In genomic region chr1:28439320-28439719, GRCh38 we compare ENCODE assay signal across 16 cellular contexts.
DNase-seq lines count a peak whose midpoint lies in the region; ATAC-seq and TF ChIP-seq lines count a peak whose summit lies in the region.
"Had no signal": no experiment of that assay in that cellular context is flagged by ENCODE, and none has a peak within 500 bp of the region (broad histone marks: within the 10 kb centered on the region; RNA-seq: fewer than 3 reads in every experiment).

No MANE protein-coding gene starts in this region.

- H3K27ac Mint-ChIP-seq in activated naive CD4-positive, alpha-beta T cell treated with anti-CD3 and anti-CD28 coated beads, Interleukin-2, amount 50 U/mL, for 72 hours: no peak overlapping the region
- H3K27ac Mint-ChIP-seq in natural killer cell treated with Interleukin-12 subunit alpha and Interleukin-12 subunit beta and Interleukin-15 and Interleukin-18, amount 100 ng/mL, for 72 hours: no peak overlapping the region
- H3K27ac Mint-ChIP-seq: memory B cell had no signal

- peaks cover 30% of the 10 kb centered on the region for H3K4me1 ChIP-seq in RWPE2 (ENCODE audit: insufficient read depth, poor library complexity, severe bottlenecking)
- peaks cover 16 to 27% (median 25%) of the 10 kb centered on the region in 4 donors for H3K4me1 ChIP-seq in esophagus muscularis mucosa
- H3K4me1 ChIP-seq in smooth muscle cell (ENCODE audit: low read depth): peaks cover 18% of the 10 kb centered on the region

- H3K4me1 Mint-ChIP-seq in natural killer cell treated with Interleukin-12 subunit alpha and Interleukin-12 subunit beta and Interleukin-15 and Interleukin-18, amount 100 ng/mL, for 72 hours (ENCODE audit: low read depth in 2 of 2): peaks cover 10% of the 10 kb centered on the region in 2 donors

- H4K20me1 ChIP-seq in smooth muscle cell (ENCODE audit: low read depth): peaks cover 38% of the 10 kb centered on the region

- no peaks in the 10 kb centered on the region for H3K27me3 Mint-ChIP-seq in natural killer cell treated with Interleukin-12 subunit alpha and Interleukin-12 subunit beta and Interleukin-15 and Interleukin-18, amount 100 ng/mL, for 72 hours
- H3K27me3 Mint-ChIP-seq: CD8-positive, alpha-beta memory T cell; memory B cell had no signal

- peaks cover 27% of the 10 kb centered on the region for H3K79me2 ChIP-seq in smooth muscle cell (ENCODE audit: low read depth)

- intact Hi-C loops in esophagus muscularis mucosa (cut with DNase I): no loop called here

- peak overlapping the region; percentile 89 for H3K27ac ChIP-seq in RWPE2 (ENCODE audit: poor library complexity, severe bottlenecking)
- peak overlapping the region in 2 of 4 donors; percentile 69 to 81 for H3K27ac ChIP-seq in esophagus muscularis mucosa (replicated peaks in 1 of 4)
- peak overlapping the region; percentile 91 for H3K27ac ChIP-seq in smooth muscle cell (ENCODE audit: low read depth)

- H3K36me3 Mint-ChIP-seq in activated naive CD4-positive, alpha-beta T cell treated with anti-CD3 and anti-CD28 coated beads, Interleukin-2, amount 50 U/mL, for 72 hours: no peaks in the 10 kb centered on the region
- no peaks in the 10 kb centered on the region for H3K36me3 Mint-ChIP-seq in natural killer cell treated with Interleukin-12 subunit alpha and Interleukin-12 subunit beta and Interleukin-15 and Interleukin-18, amount 100 ng/mL, for 72 hours

- H3K4me3 ChIP-seq in RWPE2 (ENCODE audit: severe bottlenecking) (no peak overlapping the region), esophagus muscularis mucosa (peak overlapping the region in 3 of 4 donors; percentile 40 to 50 (median 45)), smooth muscle cell (no peak overlapping the region)

- H3K9ac ChIP-seq in smooth muscle cell (ENCODE audit: low read depth): peak overlapping the region; percentile 67

- peaks cover 21% of the 10 kb centered on the region for H3F3A ChIP-seq in smooth muscle cell (ENCODE audit: low read depth)

- DNase-seq in activated naive CD4-positive, alpha-beta T cell treated with anti-CD3 and anti-CD28 coated beads, Interleukin-2, amount 50 U/mL, for 72 hours (ENCODE audit: low spot score in 2 of 2): no peak
- no peak for DNase-seq in activated naive CD4-positive, alpha-beta T cell (lab: John Stamatoyannopoulos, UW)
- DNase-seq in RWPE2 (ENCODE audit: low spot score) (no peak), esophagus muscularis mucosa (ENCODE audit: extremely low spot score) (no peak), smooth muscle cell (lab: John Stamatoyannopoulos, UW; ENCODE audit: unreplicated experiment) (no peak)
- no peak for DNase-seq in natural killer cell treated with Interleukin-12 subunit alpha and Interleukin-12 subunit beta and Interleukin-15 and Interleukin-18, amount 100 ng/mL, for 72 hours (ENCODE audit: low spot score)
- DNase-seq: activated naive CD4-positive, alpha-beta T cell treated with Interleukin-2 at 50 U/mL for 16 hours; CD8-positive, alpha-beta memory T cell; EL; MM.1S; NCI-H1930; stimulated activated naive CD4-positive, alpha-beta T cell treated with Interleukin-2 at 50 U/mL for 16 hours had no signal

- H3K4me3 Mint-ChIP-seq in natural killer cell treated with Interleukin-12 subunit alpha and Interleukin-12 subunit beta and Interleukin-15 and Interleukin-18, amount 100 ng/mL, for 72 hours: no peak overlapping the region
- H3K4me3 Mint-ChIP-seq: CD8-positive, alpha-beta memory T cell; memory B cell; WTC11 had no signal

- ATAC-seq in activated naive CD4-positive, alpha-beta T cell treated with anti-CD3 and anti-CD28 coated beads, Interleukin-2, amount 50 U/mL, for 72 hours: peak; percentile 59 to 84
- ATAC-seq in RWPE2 (ENCODE audit: low read depth): no peak
- no peak for ATAC-seq in natural killer cell treated with Interleukin-12 subunit alpha and Interleukin-12 subunit beta and Interleukin-15 and Interleukin-18, amount 100 ng/mL, for 72 hours
- ATAC-seq in HG03025 (IDR thresholded peaks at IDR 0.05; ENCODE audit: low FRiP score, unreplicated experiment): no peak
- no peak for ATAC-seq in HG03460 (IDR thresholded peaks at IDR 0.05; ENCODE audit: unreplicated experiment)
- ATAC-seq: WTC11 had no signal

- H3K4me2 ChIP-seq in smooth muscle cell: peak overlapping the region; percentile 81

- no peak for TF ChIP-seq EP300 in esophagus muscularis mucosa (IDR thresholded peaks at IDR 0.05)

- no peak for TF ChIP-seq POLR2A in esophagus muscularis mucosa (IDR thresholded peaks at IDR 0.05; ENCODE audit: low read depth)

- TF ChIP-seq CTCF in RWPE2 (IDR thresholded peaks at IDR 0.05; ENCODE audit: poor library complexity, severe bottlenecking) (no peak), esophagus muscularis mucosa (IDR thresholded peaks at IDR 0.05) (no peak), smooth muscle cell (IDR thresholded peaks at IDR 0.05; ENCODE audit: borderline replicate concordance, insufficient read depth, poor library complexity, severe bottlenecking) (no peak)

- no peak overlapping the region for H2AFZ ChIP-seq in smooth muscle cell (ENCODE audit: low read depth)

- H3K9me3 ChIP-seq in RWPE2 (ENCODE audit: severe bottlenecking) (no peaks in the 10 kb centered on the region), esophagus muscularis mucosa (no peaks in the 10 kb centered on the region), smooth muscle cell (replicated peaks; ENCODE audit: low read depth) (no peaks in the 10 kb centered on the region)

- H3K36me3 ChIP-seq in RWPE2 (ENCODE audit: low read depth) (peaks cover 8% of the 10 kb centered on the region; the same call in 1 of the 2 replicates), esophagus muscularis mucosa (no peaks in the 10 kb centered on the region), smooth muscle cell (ENCODE audit: low read depth) (no peaks in the 10 kb centered on the region)

- no peaks in the 10 kb centered on the region for H3K9me3 Mint-ChIP-seq in activated naive CD4-positive, alpha-beta T cell treated with anti-CD3 and anti-CD28 coated beads, Interleukin-2, amount 50 U/mL, for 72 hours
- no peaks in the 10 kb centered on the region for H3K9me3 Mint-ChIP-seq in natural killer cell treated with Interleukin-12 subunit alpha and Interleukin-12 subunit beta and Interleukin-15 and Interleukin-18, amount 100 ng/mL, for 72 hours
- H3K9me3 Mint-ChIP-seq: CD8-positive, alpha-beta memory T cell; memory B cell had no signal

- H3K27me3 ChIP-seq in RWPE2 (ENCODE audit: insufficient read depth, poor library complexity, severe bottlenecking) (no peaks in the 10 kb centered on the region), esophagus muscularis mucosa (no peaks in the 10 kb centered on the region), smooth muscle cell (ENCODE audit: low read depth) (no peaks in the 10 kb centered on the region)

Comparison
In these comparisons a context has a peak if more than half of its experiments do, and no peak if none do; other contexts are left out.
1. ATAC-seq: peak in activated naive CD4-positive, alpha-beta T cell treated with anti-CD3 and anti-CD28 coated beads, Interleukin-2, amount 50 U/mL, for 72 hours (2 of 2); none in RWPE2 (single experiment), natural killer cell treated with Interleukin-12 subunit alpha and Interleukin-12 subunit beta and Interleukin-15 and Interleukin-18, amount 100 ng/mL, for 72 hours (0 of 2), HG03025 (single experiment) and HG03460 (single experiment).
2. H3K4me3 ChIP-seq: peak in esophagus muscularis mucosa (3 of 4); none in RWPE2 (single experiment) and smooth muscle cell (single experiment).